20 cellular contexts compared by ENCODE assay signal in genomic region chr14:79467837-79468236, GRCh38.
DNase-seq lines count a peak whose midpoint lies in the region; ATAC-seq, FAIRE-seq and TF ChIP-seq lines count a peak whose summit lies in the region.
"Had no signal": no experiment of that assay in that cellular context is flagged by ENCODE, and none has a peak within 500 bp of the region (broad histone marks: within the 10 kb centered on the region; RNA-seq: fewer than 3 reads in every experiment).

No MANE protein-coding gene starts in this region.

- H3K4me1 ChIP-seq in right cardiac atrium (ENCODE audit: control insufficient read depth, insufficient read depth, low read length) (no peaks in the 10 kb centered on the region), kidney (ENCODE audit: control insufficient read depth in 1 of 2, insufficient read depth in 1 of 2, low read depth in 1 of 2, low read length in 2 of 2) (no peaks in the 10 kb centered on the region), upper lobe of right lung (no peaks in the 10 kb centered on the region)
- H3K4me1 ChIP-seq: BE2C, HAP-1 had no signal

- H3K9ac ChIP-seq in kidney (ENCODE audit: low read length in 2 of 2) = no peak overlapping the region
- H3K9ac ChIP-seq: SK-N-SH had no signal

- 62% methylated on average over 2 of the region's 2 CpGs for WGBS in right cardiac atrium

- H3K27me3 ChIP-seq in right cardiac atrium (ENCODE audit: control insufficient read depth, insufficient read depth) = no peaks in the 10 kb centered on the region
- no peaks in the 10 kb centered on the region for H3K27me3 ChIP-seq in upper lobe of right lung
- H3K27me3 ChIP-seq: BE2C had no signal

- no peaks in the 10 kb centered on the region for H3K9me3 ChIP-seq in right cardiac atrium (ENCODE audit: control insufficient read depth, low read length)
- H3K9me3 ChIP-seq in kidney (ENCODE audit: control insufficient read depth in 1 of 2, low read length in 2 of 2) = no peaks in the 10 kb centered on the region
- H3K9me3 ChIP-seq in upper lobe of right lung = no peaks in the 10 kb centered on the region
- H3K9me3 ChIP-seq: BE2C, HAP-1, SK-N-SH had no signal

- H3K4me3 ChIP-seq in right cardiac atrium (ENCODE audit: low read length) (no peak overlapping the region), kidney (ENCODE audit: low read length in 2 of 2) (no peak overlapping the region), upper lobe of right lung (no peak overlapping the region), coronary artery (no peak overlapping the region)
- H3K4me3 ChIP-seq: HAP-1 had no signal

- ATAC-seq in right cardiac atrium (no peak), left ventricle myocardium superior (no peak), upper lobe of right lung (peak; percentile 46), GM18519 (IDR thresholded peaks at IDR 0.05; ENCODE audit: low FRiP score, unreplicated experiment) (no peak)
- ATAC-seq: Panc1 had no signal

- H3K27ac ChIP-seq in right cardiac atrium (ENCODE audit: low read length) (no peak overlapping the region), kidney (ENCODE audit: low read depth in 2 of 2, low read length in 2 of 2) (no peak overlapping the region), upper lobe of right lung (no peak overlapping the region), coronary artery (no peak overlapping the region)
- H3K27ac ChIP-seq: 22Rv1 had no signal

- no peak for FAIRE-seq in kidney (lab: Jason Lieb, UNC)
- FAIRE-seq in RCC 7860 (lab: Jason Lieb, UNC) = no peak

- peak in 2 of 3 donors; percentile 12 to 46 for DNase-seq in right cardiac atrium
- DNase-seq in left ventricle myocardium superior = no peak
- DNase-seq in amniotic epithelial cell (ENCODE audit: low read depth) = peak; percentile 1
- DNase-seq in kidney = peak; percentile 41
- DNase-seq in upper lobe of right lung = no peak
- DNase-seq in coronary artery (ENCODE audit: low spot score) = no peak
- DNase-seq in RCC 7860 (ENCODE audit: low spot score) = no peak
- DNase-seq: BE2C; CD8-positive, alpha-beta memory T cell; DND-41; KBM-7; NCI-H1436; NCI-H2029 treated with DMSO at 0.1 percent for 48 hours; NCI-H510A treated with DMSO at 0.1 percent for 48 hours; Right ventricle myocardium superior; SK-N-SH had no signal

- H3K36me3 ChIP-seq in kidney (ENCODE audit: control insufficient read depth in 1 of 2, insufficient read depth in 2 of 2, low read length in 2 of 2) (no peaks in the 10 kb centered on the region), upper lobe of right lung (no peaks in the 10 kb centered on the region)
- H3K36me3 ChIP-seq: BE2C, HAP-1 had no signal

- TF ChIP-seq CTCF in kidney (IDR thresholded peaks at IDR 0.05; ENCODE audit: borderline replicate concordance, extremely low read depth, insufficient read depth) (no peak), upper lobe of right lung (IDR thresholded peaks at IDR 0.05) (no peak), coronary artery (IDR thresholded peaks at IDR 0.05) (no peak)

- intact Hi-C loops in right cardiac atrium (cut with DNase I) (no loop called here), left ventricle myocardium superior (cut with micrococcal nuclease) (no loop called here), kidney (cut with DNase I) (no loop called here), upper lobe of right lung (cut with DNase I) (no loop called here)

Comparison
In these comparisons a context has a peak if more than half of its experiments do, and no peak if none do; other contexts are left out.
1. DNase-seq: peak in right cardiac atrium (2 of 3), amniotic epithelial cell (single experiment) and kidney (single experiment); none in left ventricle myocardium superior (single experiment), upper lobe of right lung (single experiment), coronary artery (single experiment) and RCC 7860 (single experiment).